ENCODE assay signal across 15 cellular contexts in the genomic region with DNA sequence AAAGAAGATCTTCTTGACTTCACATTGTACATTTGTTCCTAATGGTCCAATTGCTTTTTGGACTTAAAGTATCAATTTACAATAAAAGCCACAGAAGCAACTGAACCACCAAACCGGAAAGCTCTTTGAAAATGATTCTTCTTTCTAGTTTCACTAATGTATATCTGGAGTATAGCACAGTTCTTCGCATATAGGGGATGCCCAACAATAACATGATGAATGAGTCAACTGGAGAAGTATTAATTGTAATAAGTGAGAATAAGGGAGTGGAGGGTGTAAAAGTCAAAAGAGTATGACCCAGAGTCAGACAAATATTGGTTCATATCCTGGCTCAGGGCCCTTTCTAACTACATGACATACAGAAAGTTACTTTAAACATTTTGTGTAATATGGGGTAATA.
DNase-seq lines count a peak whose midpoint lies in the region; ATAC-seq and TF ChIP-seq lines count a peak whose summit lies in the region.
"Had no signal": no experiment of that assay in that cellular context is flagged by ENCODE, and none has a peak within 500 bp of the region (broad histone marks: within the 10 kb centered on the region; RNA-seq: fewer than 3 reads in every experiment).

No MANE protein-coding gene starts in this region.

- TF ChIP-seq CTCF in 22Rv1 (IDR thresholded peaks at IDR 0.05), result no peak

- ATAC-seq in GM18519 (IDR thresholded peaks at IDR 0.05; ENCODE audit: low FRiP score, unreplicated experiment) (peak; percentile 65), GM21723 (IDR thresholded peaks at IDR 0.05; ENCODE audit: unreplicated experiment) (peak; percentile 57), HG03432 (IDR thresholded peaks at IDR 0.05; ENCODE audit: unreplicated experiment) (peak; percentile 72)
- ATAC-seq: Panc1 had no signal

- DNase-seq in immature natural killer cell (no peak), posterior cingulate gyrus (no peak), anterior cingulate cortex (lab: John Stamatoyannopoulos, UW) (no peak)
- DNase-seq in stimulated activated CD4-positive, alpha-beta T cell treated with anti-CD3 and anti-CD28 coated beads, Interleukin-4, amount 100 ng/mL, for 24 hours, result no peak
- DNase-seq: amygdala, midbrain, NCI-H187 treated with DMSO at 0.1 percent for 48 hours, NCI-H526, small intestine, SW 1271 had no signal

- H3K27ac Mint-ChIP-seq in immature natural killer cell, result no peak overlapping the region

- peak overlapping the region; percentile 99 for H3K27ac ChIP-seq in 22Rv1

- H3K4me1 Mint-ChIP-seq in immature natural killer cell, result peaks cover 8 to 16% of the 10 kb centered on the region in 2 donors

- H3K4me3 Mint-ChIP-seq in immature natural killer cell, result no peak overlapping the region

- intact Hi-C loops in posterior cingulate gyrus (cut with DNase I), result no loop called here

- H3K36me3 Mint-ChIP-seq in immature natural killer cell, result peaks cover 0 to 4% (median 4%) of the 10 kb centered on the region in 3 donors

- peaks cover 0 to 6% (median 2%) of the 10 kb centered on the region in 3 donors for H3K27me3 Mint-ChIP-seq in immature natural killer cell (ENCODE audit: low read depth in 3 of 3)

- no peaks in the 10 kb centered on the region for H3K9me3 Mint-ChIP-seq in immature natural killer cell
